ENCODE assay signal across 9 cellular contexts in genomic region chr3:42880183-42880582, GRCh38. TPM values are rescaled to one million over a fixed set of nuclear protein-coding genes. Genes with fewer than 3 reads are reported as not detected.
DNase-seq lines count a peak whose midpoint lies in the region; ATAC-seq and TF ChIP-seq lines count a peak whose summit lies in the region.
"Had no signal": no experiment of that assay in that cellular context is flagged by ENCODE, and none has a peak within 500 bp of the region (broad histone marks: within the 10 kb centered on the region; RNA-seq: fewer than 3 reads in every experiment).

No MANE protein-coding gene starts in this region.

- H3K4me3 Mint-ChIP-seq in natural killer cell treated with Interleukin-12 subunit alpha and Interleukin-12 subunit beta and Interleukin-15 and Interleukin-18, amount 100 ng/mL, for 72 hours: peak overlapping the region; percentile 74

- no peak for TF ChIP-seq CTCF in BJ (IDR thresholded peaks at IDR 0.05; ENCODE audit: insufficient read depth, low read depth, low read length)
- no peak for TF ChIP-seq CTCF in dorsolateral prefrontal cortex (IDR thresholded peaks at IDR 0.05 in 54 of 56, conservative IDR thresholded peaks at IDR 0.05 in 2 of 56; ENCODE audit: low read depth in 1 of 56, partially characterized antibody in 56 of 56)
- TF ChIP-seq CTCF in BE2C (IDR thresholded peaks at IDR 0.05; ENCODE audit: low read depth, low read length): no peak

- no peaks in the 10 kb centered on the region for H3K9me2 ChIP-seq in Karpas-422 (replicated peaks; ENCODE audit: insufficient read depth, low read length)

- no peak for DNase-seq in BJ (ENCODE audit: low read depth)
- DNase-seq in Karpas-422: peak; percentile 33
- no peak for DNase-seq in dorsolateral prefrontal cortex
- DNase-seq in natural killer cell treated with Interleukin-12 subunit alpha and Interleukin-12 subunit beta and Interleukin-15 and Interleukin-18, amount 100 ng/mL, for 72 hours (ENCODE audit: low spot score): no peak
- no peak for DNase-seq in foreskin melanocyte
- DNase-seq in BE2C: no peak

- H3K36me3 ChIP-seq in BJ (ENCODE audit: control insufficient read depth, insufficient read depth, low read length): no peaks in the 10 kb centered on the region
- H3K36me3 ChIP-seq in Karpas-422 (ENCODE audit: insufficient read depth, low read length): no peaks in the 10 kb centered on the region
- no peaks in the 10 kb centered on the region for H3K36me3 ChIP-seq in BE2C

- H3K27ac Mint-ChIP-seq in natural killer cell treated with Interleukin-12 subunit alpha and Interleukin-12 subunit beta and Interleukin-15 and Interleukin-18, amount 100 ng/mL, for 72 hours: peak overlapping the region; percentile 48 to 77

- H3K9me3 ChIP-seq in Karpas-422 (ENCODE audit: low read length) (no peaks in the 10 kb centered on the region), BE2C (no peaks in the 10 kb centered on the region)

- peak overlapping the region; percentile 86 for H3K4me2 ChIP-seq in Karpas-422 (ENCODE audit: low read depth, low read length, poor library complexity, severe bottlenecking)

- no peaks in the 10 kb centered on the region for H3K36me3 Mint-ChIP-seq in natural killer cell treated with Interleukin-12 subunit alpha and Interleukin-12 subunit beta and Interleukin-15 and Interleukin-18, amount 100 ng/mL, for 72 hours

- peak overlapping the region; percentile 79 for H3K9ac ChIP-seq in Karpas-422 (ENCODE audit: low read length)

- no peaks in the 10 kb centered on the region for H4K20me1 ChIP-seq in Karpas-422 (ENCODE audit: insufficient read depth, low read depth, low read length)

- intact Hi-C loops in dorsolateral prefrontal cortex (cut with DNase I): loop anchor here (2.0 to 10.0 kb wide), 3 partner anchors 45 to 99 kb away; no protein-coding TSS in a partner anchor

- POLR2A ChIA-PET in BJ (lab: Charles Lee): no interaction called here

- CTCF ChIA-PET in BJ (lab: Yijun Ruan, JAX): no interaction called here

- H3K79me2 ChIP-seq in Karpas-422 (ENCODE audit: low read length): no peaks in the 10 kb centered on the region

- H3K4me3 ChIP-seq in BJ (ENCODE audit: low read depth, low read length) (peak overlapping the region; percentile 66; the same call in 1 of the 2 replicates), Karpas-422 (ENCODE audit: low read length) (peak overlapping the region; percentile 68; the same call in 1 of the 2 replicates), dorsolateral prefrontal cortex (peak overlapping the region in 57 of 59 donors; percentile 50 to 99 (median 80)), BE2C (ENCODE audit: low read depth, low read length) (no peak overlapping the region)

- peaks cover 4% of the 10 kb centered on the region; the same call in 1 of the 2 replicates for H3K27me3 ChIP-seq in BJ (ENCODE audit: control insufficient read depth, insufficient read depth, low read length)
- no peaks in the 10 kb centered on the region for H3K27me3 ChIP-seq in Karpas-422 (ENCODE audit: low read length)
- H3K27me3 ChIP-seq in dorsolateral prefrontal cortex: no peaks in the 10 kb centered on the region
- no peaks in the 10 kb centered on the region for H3K27me3 ChIP-seq in BE2C

- H3K27me3 Mint-ChIP-seq in natural killer cell treated with Interleukin-12 subunit alpha and Interleukin-12 subunit beta and Interleukin-15 and Interleukin-18, amount 100 ng/mL, for 72 hours: peaks cover 1 to 4% of the 10 kb centered on the region in 2 donors

- peaks cover 13 to 14% of the 10 kb centered on the region in 2 donors for H3K4me1 Mint-ChIP-seq in natural killer cell treated with Interleukin-12 subunit alpha and Interleukin-12 subunit beta and Interleukin-15 and Interleukin-18, amount 100 ng/mL, for 72 hours (ENCODE audit: low read depth in 2 of 2)

- no peak overlapping the region for H3K27ac ChIP-seq in Karpas-422 (ENCODE audit: low read length)
- H3K27ac ChIP-seq in dorsolateral prefrontal cortex: peak overlapping the region in 6 of 59 donors; percentile 46 to 77 (median 56)

- no peak for ATAC-seq in natural killer cell treated with Interleukin-12 subunit alpha and Interleukin-12 subunit beta and Interleukin-15 and Interleukin-18, amount 100 ng/mL, for 72 hours
- ATAC-seq in GM19328 (IDR thresholded peaks at IDR 0.05; ENCODE audit: unreplicated experiment): no peak
- no peak for ATAC-seq in activated CD4-positive, CD25-positive, alpha-beta regulatory T cell treated with anti-CD3 and anti-CD28 coated beads, Interleukin-2, amount 50 U/mL, for 24 hours

- H3K9me3 Mint-ChIP-seq in natural killer cell treated with Interleukin-12 subunit alpha and Interleukin-12 subunit beta and Interleukin-15 and Interleukin-18, amount 100 ng/mL, for 72 hours: no peaks in the 10 kb centered on the region

- H3K4me1 ChIP-seq in Karpas-422 (ENCODE audit: low read length) (peaks cover 13% of the 10 kb centered on the region), BE2C (no peaks in the 10 kb centered on the region)

- H2AFZ ChIP-seq in Karpas-422 (ENCODE audit: low read length): peak overlapping the region; percentile 91; the same call in 1 of the 2 replicates

RNA-seq across cellular contexts. Expression of gene CYP8B1, which starts 4.5 kb away (rescaled TPM):
- not detected in 2 replicates for polyA plus RNA-seq in BJ (2011; rRNA removed)
- polyA minus RNA-seq in BJ (2011; rRNA and poly(A)+ RNA removed): not detected in 2 replicates
- total RNA-seq in Karpas-422 (2014; rRNA removed; shearing (Covaris generic); ENCODE audit: low replicate concordance): not detected in 2 replicates
- total RNA-seq in dorsolateral prefrontal cortex: under 1 TPM in 3 of 120 experiments, not detected in 117; 0.11 to 0.24 (median 0.13) TPM
- under 1 TPM in 1 of 2 donors, not detected in 1; 0.14 TPM for total RNA-seq in natural killer cell treated with Interleukin-12 subunit alpha and Interleukin-12 subunit beta and Interleukin-15 and Interleukin-18, amount 100 ng/mL, for 72 hours
- 0.11 TPM for polyA plus RNA-seq in BE2C (2012; ENCODE audit: insufficient read depth, insufficient read length, low read depth)
- total RNA-seq: sciatic nerve had no signal

RNA-seq across cellular contexts. Expression of gene ZNF662, which starts 25.8 kb away (rescaled TPM):
- polyA plus RNA-seq in BJ (2011; rRNA removed): 1.2 and 2.1 TPM in 2 replicates
- polyA minus RNA-seq in BJ (2011; rRNA and poly(A)+ RNA removed): 0.87 and 1.1 TPM in 2 replicates
- total RNA-seq in Karpas-422 (2014; rRNA removed; shearing (Covaris generic); ENCODE audit: low replicate concordance): not detected in 2 replicates
- total RNA-seq in dorsolateral prefrontal cortex: 10 to 100 TPM in 114 of 120 experiments, 1 to 10 TPM in 6; 7.3 to 26.0 (median 14.9) TPM
- under 1 TPM; 0.36 to 0.42 TPM for total RNA-seq in natural killer cell treated with Interleukin-12 subunit alpha and Interleukin-12 subunit beta and Interleukin-15 and Interleukin-18, amount 100 ng/mL, for 72 hours
- not detected for polyA plus RNA-seq in BE2C (2012; ENCODE audit: insufficient read depth, insufficient read length, low read depth)
